In genomic region chr15:57626713-57627440, GRCh38 we compare ENCODE assay signal across 17 cellular contexts.
"Had no signal": no experiment of that assay in that cellular context is flagged by ENCODE, and none has a peak within 500 bp of the region (broad histone marks: within the 10 kb centered on the region; RNA-seq: fewer than 3 reads in every experiment).

No MANE protein-coding gene starts in this region.

- ATAC-seq: stimulated activated naive CD8-positive, alpha-beta T cell treated with anti-CD3 and anti-CD28 coated beads, Interleukin-15, amount 100 ng/mL, for 72 hours; T-helper 17 cell had no signal

- H3K4me1 ChIP-seq: uterus had no signal

- H3K9me3 Mint-ChIP-seq: activated B cell treated with CpG ODN at 0.5 μM for 24 hours; brain; mesothelial cell of epicardium; neural crest cell; stimulated activated naive CD8-positive, alpha-beta T cell treated with anti-CD3 and anti-CD28 coated beads, Interleukin-15, amount 100 ng/mL, for 72 hours had no signal

- H3K36me3 ChIP-seq: uterus had no signal

- H3K27me3 ChIP-seq: esophagus muscularis mucosa, pancreas, testis, uterus had no signal

- H3K27ac ChIP-seq: pancreas, testis had no signal

- H3K4me3 ChIP-seq: esophagus muscularis mucosa, pancreas, testis, uterus had no signal

- DNase-seq: activated B cell treated with CpG ODN at 0.5 μM for 24 hours; activated CD4-positive, alpha-beta T cell treated with anti-CD3 and anti-CD28 coated beads, Interleukin-2, amount 50 U/mL, for 1 hour; activated effector memory CD4-positive, alpha-beta T cell treated with Interleukin-2 at 50 U/mL for 16 hours; activated T-cell treated with anti-CD3 and anti-CD28 coated beads, Interleukin-2, amount 50 U/mL, for 1 hour; amygdala; cerebellar nuclear complex; stimulated activated CD4-positive, alpha-beta T cell treated with anti-CD3 and anti-CD28 coated beads, Interleukin-4, amount 100 ng/mL, for 4 hours; stimulated activated naive CD8-positive, alpha-beta T cell treated with anti-CD3 and anti-CD28 coated beads, Interleukin-15, amount 100 ng/mL, for 72 hours; T-helper 17 cell; testis; uterus had no signal

- H3K36me3 Mint-ChIP-seq: activated naive CD8-positive, alpha-beta T cell; brain had no signal

- H3K9me3 ChIP-seq: esophagus muscularis mucosa, pancreas, testis, uterus had no signal

- H3K4me3 Mint-ChIP-seq: activated B cell treated with CpG ODN at 0.5 μM for 24 hours; activated naive CD8-positive, alpha-beta T cell; brain; mesothelial cell of epicardium; neural crest cell; stimulated activated naive CD8-positive, alpha-beta T cell treated with anti-CD3 and anti-CD28 coated beads, Interleukin-15, amount 100 ng/mL, for 72 hours; T-helper 17 cell had no signal

- H3K4me1 Mint-ChIP-seq: activated B cell treated with CpG ODN at 0.5 μM for 24 hours; mesothelial cell of epicardium; neural crest cell; stimulated activated naive CD8-positive, alpha-beta T cell treated with anti-CD3 and anti-CD28 coated beads, Interleukin-15, amount 100 ng/mL, for 72 hours; T-helper 17 cell had no signal

- H3K27ac Mint-ChIP-seq: activated B cell treated with CpG ODN at 0.5 μM for 24 hours; activated naive CD8-positive, alpha-beta T cell; brain; mesothelial cell of epicardium; stimulated activated naive CD8-positive, alpha-beta T cell treated with anti-CD3 and anti-CD28 coated beads, Interleukin-15, amount 100 ng/mL, for 72 hours; T-helper 17 cell had no signal

- H3K27me3 Mint-ChIP-seq: activated B cell treated with CpG ODN at 0.5 μM for 24 hours; stimulated activated naive CD8-positive, alpha-beta T cell treated with anti-CD3 and anti-CD28 coated beads, Interleukin-15, amount 100 ng/mL, for 72 hours had no signal
